Comparison of ENCODE assay signal across 2 cellular contexts in the genomic region with DNA sequence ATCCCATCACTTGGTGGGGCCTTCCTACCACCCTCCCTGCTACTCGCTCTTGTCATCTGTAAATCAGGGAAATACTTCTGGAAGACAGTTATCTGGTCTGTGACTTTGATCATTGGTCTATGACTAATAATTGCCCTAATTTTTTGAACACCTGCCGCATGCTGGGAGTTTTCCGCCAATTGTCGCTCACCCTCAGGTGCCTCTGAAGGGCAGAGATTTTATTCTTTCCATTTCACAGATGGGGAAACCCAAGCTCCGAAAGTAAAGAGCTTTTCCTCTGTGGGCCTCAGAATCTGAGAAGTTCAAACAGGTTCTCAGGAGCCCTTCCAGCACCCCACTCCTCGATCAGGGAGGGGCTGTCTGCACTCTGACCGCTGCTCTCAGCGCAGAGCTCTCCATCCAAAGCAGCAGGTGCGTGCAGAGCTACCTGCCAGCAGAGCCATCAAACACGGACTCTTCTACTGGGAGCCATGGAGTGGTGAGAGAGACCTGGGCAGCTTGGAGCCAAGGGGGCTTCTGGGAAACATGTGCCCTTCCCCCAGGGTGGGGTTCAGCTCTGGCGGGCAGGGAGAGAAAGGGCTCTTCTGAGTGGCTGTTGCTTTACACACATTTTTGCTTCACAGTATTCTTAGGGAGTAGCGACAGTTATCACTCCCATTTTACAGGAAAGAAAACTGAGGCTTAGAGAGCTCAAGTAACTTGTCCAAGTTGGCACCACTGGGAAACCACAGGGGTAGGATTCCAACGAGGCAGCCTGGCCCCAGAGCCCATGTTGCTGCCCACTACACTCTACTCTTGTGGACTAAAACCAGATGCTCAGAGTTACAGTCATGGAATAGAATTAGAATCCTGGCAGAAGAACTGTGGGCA.
TF ChIP-seq lines count a peak whose summit lies in the region.

No MANE protein-coding gene starts in this region.

TF ChIP-seq in HepG2, 621 proteins besides CTCF, POLR2A, EP300 and RAD21:
- no peak for TF ChIP-seq CREM (IDR thresholded peaks at IDR 0.05)
- TF ChIP-seq CREM (CRISPR knock-in tag; IDR thresholded peaks at IDR 0.05): no peak
- peak; percentile 66 for TF ChIP-seq ZNF629 (CRISPR knock-in tag; conservative IDR thresholded peaks at IDR 0.05)

TF ChIP-seq in GM12878, 131 proteins besides CTCF, POLR2A, EP300 and RAD21:
- peak; percentile 63 for TF ChIP-seq ZNF217 (IDR thresholded peaks at IDR 0.05)
- no peak for TF ChIP-seq PAX8 (IDR thresholded peaks at IDR 0.05)
- 0 out of 2 replicates have a peak, but pooled peaks have one; percentile 26 for TF ChIP-seq GATAD2B (conservative IDR thresholded peaks at IDR 0.05; ENCODE audit: low read depth)
- peak; percentile 25 for TF ChIP-seq SKIL (IDR thresholded peaks at IDR 0.05; ENCODE audit: low read depth, poor library complexity, severe bottlenecking)
- peak; percentile 52; the same call in 1 of the 2 replicates for TF ChIP-seq PML (IDR thresholded peaks at IDR 0.05; ENCODE audit: low read length)
- no peak for TF ChIP-seq STAT1 (conservative IDR thresholded peaks at IDR 0.05)
- TF ChIP-seq RUNX3 (IDR thresholded peaks at IDR 0.05; ENCODE audit: low read length): no peak; the same call in 1 of the 2 replicates
- TF ChIP-seq NFIC (IDR thresholded peaks at IDR 0.05; ENCODE audit: low read depth, low read length): peak; percentile 73
- TF ChIP-seq ZNF687 (IDR thresholded peaks at IDR 0.05): peak; percentile 50
- TF ChIP-seq BMI1 (IDR thresholded peaks at IDR 0.05; ENCODE audit: borderline replicate concordance): peak; percentile 7; the same call in 1 of the 2 replicates
- TF ChIP-seq MEF2B (IDR thresholded peaks at IDR 0.05; ENCODE audit: partially characterized antibody, poor library complexity, severe bottlenecking): peak; percentile 59
- TF ChIP-seq POU2F2 (IDR thresholded peaks at IDR 0.05; ENCODE audit: borderline replicate concordance, low read depth, low read length): peak; percentile 53; the same call in 1 of the 3 replicates
- TF ChIP-seq, protein P1, sequence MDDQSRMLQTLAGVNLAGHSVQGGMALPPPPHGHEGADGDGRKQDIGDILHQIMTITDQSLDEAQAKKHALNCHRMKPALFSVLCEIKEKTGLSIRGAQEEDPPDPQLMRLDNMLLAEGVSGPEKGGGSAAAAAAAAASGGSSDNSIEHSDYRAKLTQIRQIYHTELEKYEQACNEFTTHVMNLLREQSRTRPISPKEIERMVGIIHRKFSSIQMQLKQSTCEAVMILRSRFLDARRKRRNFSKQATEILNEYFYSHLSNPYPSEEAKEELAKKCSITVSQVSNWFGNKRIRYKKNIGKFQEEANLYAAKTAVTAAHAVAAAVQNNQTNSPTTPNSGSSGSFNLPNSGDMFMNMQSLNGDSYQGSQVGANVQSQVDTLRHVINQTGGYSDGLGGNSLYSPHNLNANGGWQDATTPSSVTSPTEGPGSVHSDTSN (IDR thresholded peaks at IDR 0.05; ENCODE audit: insufficient replicate concordance, low read depth, low read length): no peak
- no peak for TF ChIP-seq KLF5 (IDR thresholded peaks at IDR 0.05; ENCODE audit: partially characterized antibody)
- TF ChIP-seq EED (IDR thresholded peaks at IDR 0.05; ENCODE audit: low read depth): peak; percentile 82
- TF ChIP-seq BCL11A (IDR thresholded peaks at IDR 0.05; ENCODE audit: low read depth, low read length): 0 out of 2 replicates have a peak, but pooled peaks have one; percentile 33
- TF ChIP-seq, protein P2, sequence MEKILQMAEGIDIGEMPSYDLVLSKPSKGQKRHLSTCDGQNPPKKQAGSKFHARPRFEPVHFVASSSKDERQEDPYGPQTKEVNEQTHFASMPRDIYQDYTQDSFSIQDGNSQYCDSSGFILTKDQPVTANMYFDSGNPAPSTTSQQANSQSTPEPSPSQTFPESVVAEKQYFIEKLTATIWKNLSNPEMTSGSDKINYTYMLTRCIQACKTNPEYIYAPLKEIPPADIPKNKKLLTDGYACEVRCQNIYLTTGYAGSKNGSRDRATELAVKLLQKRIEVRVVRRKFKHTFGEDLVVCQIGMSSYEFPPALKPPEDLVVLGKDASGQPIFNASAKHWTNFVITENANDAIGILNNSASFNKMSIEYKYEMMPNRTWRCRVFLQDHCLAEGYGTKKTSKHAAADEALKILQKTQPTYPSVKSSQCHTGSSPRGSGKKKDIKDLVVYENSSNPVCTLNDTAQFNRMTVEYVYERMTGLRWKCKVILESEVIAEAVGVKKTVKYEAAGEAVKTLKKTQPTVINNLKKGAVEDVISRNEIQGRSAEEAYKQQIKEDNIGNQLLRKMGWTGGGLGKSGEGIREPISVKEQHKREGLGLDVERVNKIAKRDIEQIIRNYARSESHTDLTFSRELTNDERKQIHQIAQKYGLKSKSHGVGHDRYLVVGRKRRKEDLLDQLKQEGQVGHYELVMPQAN (conservative IDR thresholded peaks at IDR 0.05): no peak
- TF ChIP-seq MXI1 (IDR thresholded peaks at IDR 0.05; ENCODE audit: low read depth, low read length): peak; percentile 24; the same call in 1 of the 2 replicates
- no peak for TF ChIP-seq GABPA (IDR thresholded peaks at IDR 0.05; ENCODE audit: low read depth)
- no peak for TF ChIP-seq IRF4 (IDR thresholded peaks at IDR 0.05; ENCODE audit: low read depth, low read length)
- peak; percentile 44; the same call in 1 of the 2 replicates for TF ChIP-seq MEF2A (IDR thresholded peaks at IDR 0.05; ENCODE audit: insufficient read depth, low read depth, low read length)
- TF ChIP-seq CHD4 (IDR thresholded peaks at IDR 0.05): no peak
- TF ChIP-seq TCF7 (IDR thresholded peaks at IDR 0.05; ENCODE audit: borderline replicate concordance): peak; percentile 92; the same call in 1 of the 2 replicates
- TF ChIP-seq TCF3 (IDR thresholded peaks at IDR 0.05; ENCODE audit: borderline replicate concordance, insufficient read depth, low read depth, low read length): peak; percentile 76; the same call in 1 of the 2 replicates
- 0 out of 2 replicates have a peak, but pooled peaks have one; percentile 13 for TF ChIP-seq SMC3 (IDR thresholded peaks at IDR 0.05; ENCODE audit: borderline replicate concordance, low read length)
- TF ChIP-seq TCF12 (IDR thresholded peaks at IDR 0.05; ENCODE audit: low read depth, low read length): peak; percentile 61; the same call in 1 of the 2 replicates
- peak; percentile 77; the same call in 1 of the 2 replicates for TF ChIP-seq IKZF1 (conservative IDR thresholded peaks at IDR 0.05)
- peak; percentile 84 for TF ChIP-seq MTA2 (IDR thresholded peaks at IDR 0.05; ENCODE audit: low read depth)
- TF ChIP-seq SREBF1 (IDR thresholded peaks at IDR 0.05; ENCODE audit: low read length): no peak
- TF ChIP-seq JUND (IDR thresholded peaks at IDR 0.05; ENCODE audit: low read depth, low read length): no peak
- peak; percentile 28; the same call in 1 of the 2 replicates for TF ChIP-seq CBFB (IDR thresholded peaks at IDR 0.05; ENCODE audit: low read depth)
- TF ChIP-seq POLR2AphosphoS2 (IDR thresholded peaks at IDR 0.05; ENCODE audit: low read depth, low read length): 0 out of 2 replicates have a peak, but pooled peaks have one; percentile 10
- TF ChIP-seq JUNB (IDR thresholded peaks at IDR 0.05): peak; percentile 64
- TF ChIP-seq BHLHE40 (IDR thresholded peaks at IDR 0.05; ENCODE audit: borderline replicate concordance in 1 of 2, low read depth in 2 of 2, low read length in 1 of 2): peak; percentile 42 to 56; a peak in 2 of 4 replicates
- peak; percentile 40; the same call in 1 of the 2 replicates for TF ChIP-seq NR2F1 (conservative IDR thresholded peaks at IDR 0.05)
- TF ChIP-seq SMAD5 (IDR thresholded peaks at IDR 0.05; ENCODE audit: low read depth): no peak
- peak; percentile 66 for TF ChIP-seq RELB (IDR thresholded peaks at IDR 0.05; ENCODE audit: low read depth)
- peak; percentile 75 to 81 for TF ChIP-seq IKZF2 (IDR thresholded peaks at IDR 0.05)
- peak; percentile 47; the same call in 1 of the 2 replicates for TF ChIP-seq ATF2 (IDR thresholded peaks at IDR 0.05; ENCODE audit: low read length)
- TF ChIP-seq, protein P3, sequence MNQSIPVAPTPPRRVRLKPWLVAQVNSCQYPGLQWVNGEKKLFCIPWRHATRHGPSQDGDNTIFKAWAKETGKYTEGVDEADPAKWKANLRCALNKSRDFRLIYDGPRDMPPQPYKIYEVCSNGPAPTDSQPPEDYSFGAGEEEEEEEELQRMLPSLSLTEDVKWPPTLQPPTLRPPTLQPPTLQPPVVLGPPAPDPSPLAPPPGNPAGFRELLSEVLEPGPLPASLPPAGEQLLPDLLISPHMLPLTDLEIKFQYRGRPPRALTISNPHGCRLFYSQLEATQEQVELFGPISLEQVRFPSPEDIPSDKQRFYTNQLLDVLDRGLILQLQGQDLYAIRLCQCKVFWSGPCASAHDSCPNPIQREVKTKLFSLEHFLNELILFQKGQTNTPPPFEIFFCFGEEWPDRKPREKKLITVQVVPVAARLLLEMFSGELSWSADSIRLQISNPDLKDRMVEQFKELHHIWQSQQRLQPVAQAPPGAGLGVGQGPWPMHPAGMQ (IDR thresholded peaks at IDR 0.05; ENCODE audit: borderline replicate concordance): no peak
- TF ChIP-seq FOXM1 (IDR thresholded peaks at IDR 0.05; ENCODE audit: low read depth, low read length): 0 out of 2 replicates have a peak, but pooled peaks have one; percentile 15
- TF ChIP-seq, protein P4, sequence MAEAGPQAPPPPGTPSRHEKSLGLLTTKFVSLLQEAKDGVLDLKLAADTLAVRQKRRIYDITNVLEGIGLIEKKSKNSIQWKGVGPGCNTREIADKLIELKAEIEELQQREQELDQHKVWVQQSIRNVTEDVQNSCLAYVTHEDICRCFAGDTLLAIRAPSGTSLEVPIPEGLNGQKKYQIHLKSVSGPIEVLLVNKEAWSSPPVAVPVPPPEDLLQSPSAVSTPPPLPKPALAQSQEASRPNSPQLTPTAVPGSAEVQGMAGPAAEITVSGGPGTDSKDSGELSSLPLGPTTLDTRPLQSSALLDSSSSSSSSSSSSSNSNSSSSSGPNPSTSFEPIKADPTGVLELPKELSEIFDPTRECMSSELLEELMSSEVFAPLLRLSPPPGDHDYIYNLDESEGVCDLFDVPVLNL (IDR thresholded peaks at IDR 0.05; ENCODE audit: low read depth, low read length): no peak
